ENCODE assay signal across 8 cellular contexts in the genomic region with DNA sequence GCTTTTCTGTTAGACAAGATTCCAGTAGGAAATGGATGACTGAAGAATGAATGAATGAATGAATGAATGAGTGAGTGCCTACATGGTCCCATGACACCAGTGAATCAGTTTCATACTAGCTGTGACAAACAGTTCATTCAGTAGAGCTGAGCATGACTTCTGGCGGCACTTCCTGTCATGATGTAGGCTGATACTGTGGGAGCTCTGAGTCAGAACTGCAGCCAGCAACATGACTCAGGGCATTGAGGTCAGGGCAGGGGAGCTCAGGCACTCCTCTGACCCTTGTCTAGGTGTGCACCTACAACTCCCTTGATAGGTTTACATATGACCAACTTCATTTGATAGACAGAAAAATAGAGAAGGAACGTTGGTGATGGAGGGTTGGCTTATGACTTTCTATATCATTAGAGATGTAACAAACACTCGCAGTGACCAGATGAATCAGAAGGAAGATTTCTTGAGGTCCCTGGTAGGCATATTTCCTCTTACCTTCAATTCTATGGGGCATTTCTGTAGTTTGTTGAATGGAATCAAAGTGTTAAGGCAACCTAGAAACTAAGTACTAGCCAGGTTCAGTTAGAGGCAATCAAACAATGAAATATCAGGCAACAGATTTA.
DNase-seq lines count a peak whose midpoint lies in the region; ATAC-seq and TF ChIP-seq lines count a peak whose summit lies in the region.

No MANE protein-coding gene starts in this region.

- no peaks in the 10 kb centered on the region for H3K36me3 ChIP-seq in Panc1 (ENCODE audit: control insufficient read depth, insufficient read depth, low read length)
- no peaks in the 10 kb centered on the region for H3K36me3 ChIP-seq in osteoblast (ENCODE audit: insufficient read depth, low read length)

- peak; percentile 89 for DNase-seq in Panc1 (ENCODE audit: low read depth, low spot score)
- DNase-seq in activated gamma-delta T cell treated with anti-CD3 and anti-CD28 coated beads, Interleukin-2, amount 50 U/mL, for 16 hours (ENCODE audit: low read depth): peak; percentile 15
- DNase-seq in iPS-NIHi7 (ENCODE audit: extremely low spot score): peak; percentile 37
- DNase-seq in stimulated activated CD8-positive, alpha-beta memory T cell treated with anti-CD3 and anti-CD28 coated beads, Interleukin-12 subunit alpha, Interleukin-12 subunit beta, amount 100 ng/mL, for 24 hours (ENCODE audit: extremely low read depth): peak; percentile 42
- no peak for DNase-seq in osteoblast (ENCODE audit: insufficient read length, low spot score, missing footprints)
- no peak for DNase-seq in NCI-H774 (lab: John Stamatoyannopoulos, UW)

- no peaks in the 10 kb centered on the region for H3K79me2 ChIP-seq in osteoblast (ENCODE audit: insufficient read depth, low read length)

- no peak overlapping the region for H2AFZ ChIP-seq in osteoblast (ENCODE audit: low read length)

- no peaks in the 10 kb centered on the region for H4K20me1 ChIP-seq in osteoblast (ENCODE audit: insufficient read depth, low read length)

- no peaks in the 10 kb centered on the region for H3K27me3 ChIP-seq in Panc1 (ENCODE audit: control insufficient read depth, insufficient read depth, low read length)
- H3K27me3 ChIP-seq in osteoblast (ENCODE audit: insufficient read depth, low read length): no peaks in the 10 kb centered on the region

- H3K4me3 ChIP-seq in Panc1 (ENCODE audit: low read depth in 2 of 2, low read length in 2 of 2) (no peak overlapping the region), osteoblast (ENCODE audit: insufficient read depth, low read length) (no peak overlapping the region)

- POLR2A ChIA-PET in Panc1 (lab: Charles Lee): no interaction called here

- in situ Hi-C loops in Panc1 (cut with HindIII; ENCODE audit: low pct_unique_long_range_greater_than_20kb, low sequenced_read_pairs): no loop called here

- H3K4me1 ChIP-seq in Panc1 (ENCODE audit: control insufficient read depth, insufficient read depth, low read length): no peaks in the 10 kb centered on the region
- peaks cover 20% of the 10 kb centered on the region for H3K4me1 ChIP-seq in osteoblast (ENCODE audit: insufficient read depth, low read length)

- H3K4me2 ChIP-seq in osteoblast (ENCODE audit: insufficient read depth, low read length): no peak overlapping the region

- ATAC-seq in GM18520 (IDR thresholded peaks at IDR 0.05; ENCODE audit: unreplicated experiment) (peak; percentile 100), HG02870 (IDR thresholded peaks at IDR 0.05; ENCODE audit: unreplicated experiment) (peak; percentile 100), Panc1 (peak; percentile 98)

- CTCF ChIA-PET in Panc1 (lab: Charles Lee): no interaction called here

- H3K27ac ChIP-seq in Panc1 (ENCODE audit: low read length) (no peak overlapping the region), osteoblast (ENCODE audit: low read depth, low read length) (no peak overlapping the region)

- intact Hi-C loops in Panc1 (cut with micrococcal nuclease; ENCODE audit: unreplicated experiment): loop anchor here (10.0 kb wide), 1 partner anchor 137 kb away; the partner anchor contains the start of gene ARHGAP5

- no TSS peak for BruUV-seq in Panc1 (replicated peaks; lab: Mats Ljungman, UMichigan)

- H3K9me3 ChIP-seq in Panc1 (ENCODE audit: control insufficient read depth, insufficient read depth, low read depth, low read length) (no peaks in the 10 kb centered on the region), osteoblast (ENCODE audit: low read depth, low read length) (no peaks in the 10 kb centered on the region)

- TF ChIP-seq CTCF in Panc1 (IDR thresholded peaks at IDR 0.05) (no peak), osteoblast (IDR thresholded peaks at IDR 0.05; ENCODE audit: extremely low read depth, low read depth, low read length) (no peak)

Comparison
In these comparisons a context has a peak if more than half of its experiments do, and no peak if none do; other contexts are left out.
1. DNase-seq: peak in Panc1 (single experiment), activated gamma-delta T cell treated with anti-CD3 and anti-CD28 coated beads, Interleukin-2, amount 50 U/mL, for 16 hours (single experiment), iPS-NIHi7 (single experiment) and stimulated activated CD8-positive, alpha-beta memory T cell treated with anti-CD3 and anti-CD28 coated beads, Interleukin-12 subunit alpha, Interleukin-12 subunit beta, amount 100 ng/mL, for 24 hours (single experiment); none in osteoblast (single experiment) and NCI-H774 (single experiment).
2. Peak in every context shown above with its lines, with median percentiles within 50 percentile points of each other: ATAC-seq.